Comparison of ENCODE assay signal across 11 cellular contexts in the genomic region with DNA sequence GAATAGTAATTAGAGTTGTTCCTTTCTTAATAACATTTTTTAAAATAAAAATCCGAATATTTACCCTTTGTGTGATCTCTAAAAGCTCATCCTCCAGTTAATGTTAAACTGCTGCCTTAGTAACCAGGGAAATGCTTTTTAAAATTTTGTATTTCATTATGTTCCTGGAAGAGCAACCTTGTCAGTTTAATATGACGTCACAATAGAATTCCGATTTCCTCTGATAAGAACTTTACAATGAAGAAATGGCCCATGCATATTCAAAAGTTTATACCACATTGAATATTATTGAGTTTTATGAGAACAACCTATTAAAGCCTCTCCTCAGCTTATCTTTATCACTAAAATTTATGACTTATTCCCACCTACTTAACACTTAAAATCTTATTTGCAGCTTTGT.
"Had no signal": no experiment of that assay in that cellular context is flagged by ENCODE, and none has a peak within 500 bp of the region (broad histone marks: within the 10 kb centered on the region; RNA-seq: fewer than 3 reads in every experiment).

No MANE protein-coding gene starts in this region.

- H3K4me3 ChIP-seq: GM23248, GM23338, HAP-1 had no signal

- H3K9ac ChIP-seq: GM23248 had no signal

- H3K4me2 ChIP-seq: GM23338 had no signal

- DNase-seq: GM23248, GOT3, H7, H9, HCEC 1CT, HFFc6 had no signal

- H3K27ac ChIP-seq: GM23248 had no signal

- H3K36me3 ChIP-seq: HAP-1 had no signal

- H3K9me3 ChIP-seq: HAP-1 had no signal

- FAIRE-seq: H1, H54 had no signal

- ATAC-seq: GM23338, HCT116 had no signal

- H3K4me1 ChIP-seq: HAP-1 had no signal

- H2AFZ ChIP-seq: GM23248, GM23338 had no signal
